Comparison of ENCODE assay signal across 11 cellular contexts in genomic region chrX:125883169-125883568, GRCh38.
"Had no signal": no experiment of that assay in that cellular context is flagged by ENCODE, and none has a peak within 500 bp of the region (broad histone marks: within the 10 kb centered on the region; RNA-seq: fewer than 3 reads in every experiment).

No MANE protein-coding gene starts in this region.

- H3K4me3 Mint-ChIP-seq: GM23338, H9, HFFc6 had no signal

- FAIRE-seq: H1, H54, HepG2 had no signal

- H3K27ac Mint-ChIP-seq: GM23338, H9, HFFc6 had no signal

- H3K4me1 Mint-ChIP-seq: GM23338 had no signal

- ATAC-seq: GM23338, HepG2 had no signal

- H3K9ac ChIP-seq: KMS-11 had no signal

- H3K4me3 ChIP-seq: GM23338 had no signal

- DNase-seq: H9, HCEC 1CT, HFFc6, IMR-90, KBM-7 had no signal

- H3K27ac ChIP-seq: HL-60, KMS-11 had no signal

- H2AFZ ChIP-seq: GM23338 had no signal

- H3K4me2 ChIP-seq: GM23338, KMS-11 had no signal
